16 cellular contexts compared by ENCODE assay signal in genomic region chr13:94646904-94647303, GRCh38. TPM values are rescaled to one million over a fixed set of nuclear protein-coding genes. Genes with fewer than 3 reads are reported as not detected.
DNase-seq lines count a peak whose midpoint lies in the region; ATAC-seq and TF ChIP-seq lines count a peak whose summit lies in the region.
"Had no signal": no experiment of that assay in that cellular context is flagged by ENCODE, and none has a peak within 500 bp of the region (broad histone marks: within the 10 kb centered on the region; RNA-seq: fewer than 3 reads in every experiment).

No MANE protein-coding gene starts in this region.

- H3K4me3 Mint-ChIP-seq in GM23338: no peak overlapping the region
- H3K4me3 Mint-ChIP-seq: T-helper 17 cell had no signal

- no peak overlapping the region for H2AFZ ChIP-seq in GM23338

- H3K9me3 Mint-ChIP-seq in GM23338: no peaks in the 10 kb centered on the region

- H3K79me2 ChIP-seq in GM23338 (replicated peaks; ENCODE audit: insufficient read depth): no peaks in the 10 kb centered on the region

- H3K4me3 ChIP-seq in GM23338 (no peak overlapping the region), vagina (no peak overlapping the region)
- H3K4me3 ChIP-seq: body of pancreas, stomach had no signal

- H3K36me3 ChIP-seq in GM23338 (ENCODE audit: insufficient read depth) (no peaks in the 10 kb centered on the region), vagina (no peaks in the 10 kb centered on the region)
- H3K36me3 ChIP-seq: stomach had no signal

- no peak overlapping the region for H3K27ac Mint-ChIP-seq in GM23338
- H3K27ac Mint-ChIP-seq: T-helper 17 cell had no signal

- TF ChIP-seq POLR2A in vagina (IDR thresholded peaks at IDR 0.05): no peak

- no peaks in the 10 kb centered on the region for H3K36me3 Mint-ChIP-seq in GM23338 (ENCODE audit: low read depth)

- no peaks in the 10 kb centered on the region for H3K4me1 Mint-ChIP-seq in GM23338
- H3K4me1 Mint-ChIP-seq: T-helper 17 cell had no signal

- H4K20me1 ChIP-seq in GM23338 (replicated peaks; ENCODE audit: insufficient read depth): no peaks in the 10 kb centered on the region

- intact Hi-C loops in vagina (cut with DNase I): no loop called here

- no peaks in the 10 kb centered on the region for H3K9me3 ChIP-seq in vagina
- H3K9me3 ChIP-seq: body of pancreas, stomach had no signal

- no peak overlapping the region for H3K4me2 ChIP-seq in GM23338
- H3K4me2 ChIP-seq: KMS-11 had no signal

- H3K27me3 Mint-ChIP-seq in GM23338 (ENCODE audit: insufficient read depth, low read depth, poor library complexity): no peaks in the 10 kb centered on the region

- H3K4me1 ChIP-seq in GM23338 (ENCODE audit: insufficient read depth) (no peaks in the 10 kb centered on the region), vagina (peaks cover 3% of the 10 kb centered on the region)
- H3K4me1 ChIP-seq: body of pancreas had no signal

- TF ChIP-seq CTCF in GM23338 (conservative IDR thresholded peaks at IDR 0.05; ENCODE audit: low read depth in 2 of 2): no peak
- TF ChIP-seq CTCF in vagina (IDR thresholded peaks at IDR 0.05): no peak

- H3K27me3 ChIP-seq in GM23338 (ENCODE audit: insufficient read depth) (no peaks in the 10 kb centered on the region), vagina (no peaks in the 10 kb centered on the region)
- H3K27me3 ChIP-seq: body of pancreas, stomach had no signal

- no peak overlapping the region for H3K27ac ChIP-seq in GM23338 (ENCODE audit: low read depth)
- no peak overlapping the region for H3K27ac ChIP-seq in vagina
- H3K27ac ChIP-seq: body of pancreas, KMS-11, stomach had no signal

- H3F3A ChIP-seq in GM23338 (replicated peaks; ENCODE audit: low read depth): no peaks in the 10 kb centered on the region

- DNase-seq in GM23338 (ENCODE audit: low spot score) (no peak), iPS-NIHi7 (ENCODE audit: extremely low spot score) (no peak), UCSD-AML1 (lab: John Stamatoyannopoulos, UW; ENCODE audit: unreplicated experiment) (no peak), vagina (ENCODE audit: extremely low spot score in 2 of 2) (no peak)
- DNase-seq: activated effector memory CD4-positive, alpha-beta T cell treated with Interleukin-2 at 50 U/mL for 16 hours; body of pancreas; effector CD4-positive, alpha-beta T cell; foreskin melanocyte; NCI-H2081; stomach; T-helper 17 cell had no signal

- peak; percentile 74 for ATAC-seq in GM18498 (IDR thresholded peaks at IDR 0.05; ENCODE audit: unreplicated experiment)
- ATAC-seq in GM19351 (IDR thresholded peaks at IDR 0.05; ENCODE audit: unreplicated experiment): peak; percentile 81
- ATAC-seq in HG02623 (IDR thresholded peaks at IDR 0.05; ENCODE audit: unreplicated experiment): peak; percentile 71
- ATAC-seq in HG03442 (IDR thresholded peaks at IDR 0.05; ENCODE audit: unreplicated experiment): peak; percentile 88
- no peak for ATAC-seq in GM23338
- ATAC-seq: body of pancreas, T-helper 17 cell had no signal

- no peaks in the 10 kb centered on the region for H3K9me2 ChIP-seq in GM23338 (ENCODE audit: insufficient read depth)

TF ChIP-seq in GM23338, 12 proteins besides CTCF, POLR2A, EP300 and RAD21:
- no peak for TF ChIP-seq CREB1 (CRISPR knock-in tag; IDR thresholded peaks at IDR 0.05; ENCODE audit: low read depth)
- TF ChIP-seq EZH2 (IDR thresholded peaks at IDR 0.05; ENCODE audit: low read depth, unreplicated experiment): no peak
- TF ChIP-seq ZNF331 (CRISPR knock-in tag; IDR thresholded peaks at IDR 0.05; ENCODE audit: low read depth): no peak
- no peak for TF ChIP-seq ZNF462 (CRISPR knock-in tag; IDR thresholded peaks at IDR 0.05)
- TF ChIP-seq STAT1 (IDR thresholded peaks at IDR 0.05; ENCODE audit: unreplicated experiment): no peak
- TF ChIP-seq NANOG (IDR thresholded peaks at IDR 0.05; ENCODE audit: borderline replicate concordance): no peak
- TF ChIP-seq ZNF114 (CRISPR knock-in tag; IDR thresholded peaks at IDR 0.05): no peak
- TF ChIP-seq, protein P1, sequence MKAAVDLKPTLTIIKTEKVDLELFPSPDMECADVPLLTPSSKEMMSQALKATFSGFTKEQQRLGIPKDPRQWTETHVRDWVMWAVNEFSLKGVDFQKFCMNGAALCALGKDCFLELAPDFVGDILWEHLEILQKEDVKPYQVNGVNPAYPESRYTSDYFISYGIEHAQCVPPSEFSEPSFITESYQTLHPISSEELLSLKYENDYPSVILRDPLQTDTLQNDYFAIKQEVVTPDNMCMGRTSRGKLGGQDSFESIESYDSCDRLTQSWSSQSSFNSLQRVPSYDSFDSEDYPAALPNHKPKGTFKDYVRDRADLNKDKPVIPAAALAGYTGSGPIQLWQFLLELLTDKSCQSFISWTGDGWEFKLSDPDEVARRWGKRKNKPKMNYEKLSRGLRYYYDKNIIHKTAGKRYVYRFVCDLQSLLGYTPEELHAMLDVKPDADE (IDR thresholded peaks at IDR 0.05): no peak
- no peak for TF ChIP-seq POLR2AphosphoS5 (IDR thresholded peaks at IDR 0.05; ENCODE audit: low read depth)

RNA-seq across cellular contexts. Expression of gene GPR180, which starts 45.2 kb away (rescaled TPM):
- total RNA-seq in GM23338 (2014; rRNA removed; shearing (Covaris generic)): 8.7 and 9.5 TPM in 2 replicates
- 3.1 and 3.7 TPM in 2 replicates for polyA plus RNA-seq in GM23338 (2016; fragmentation: Nextera tagmentation; extraction: Ambion mirVana)
- total RNA-seq in vagina: 5.6 TPM

RNA-seq across cellular contexts. Expression of gene TGDS, which starts 51.0 kb away (rescaled TPM):
- 19.6 and 23.9 TPM in 2 replicates for total RNA-seq in GM23338 (2014; rRNA removed; shearing (Covaris generic))
- polyA plus RNA-seq in GM23338 (2016; fragmentation: Nextera tagmentation; extraction: Ambion mirVana): 18.1 and 18.4 TPM in 2 replicates
- total RNA-seq in vagina: 9.6 TPM
